22 cellular contexts compared by ENCODE assay signal in the genomic region with DNA sequence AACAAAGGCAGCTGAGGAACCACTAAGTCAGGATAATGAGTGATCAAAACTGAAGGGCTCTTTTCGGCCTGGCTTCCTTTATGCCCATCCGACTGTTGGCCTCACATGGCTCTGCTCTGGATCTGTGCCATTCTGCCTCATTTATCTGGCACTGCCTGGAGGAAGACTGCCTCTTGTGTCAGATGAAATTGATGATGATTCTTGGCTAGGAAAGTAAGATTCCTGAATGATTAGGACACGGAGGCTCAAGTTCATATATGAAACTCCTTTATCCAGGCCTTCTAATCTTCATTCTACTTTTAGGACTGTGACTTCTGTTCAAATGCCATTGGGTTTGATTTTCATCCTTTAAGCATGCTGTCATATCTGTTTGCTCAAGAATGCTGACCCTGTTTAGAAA.
DNase-seq lines count a peak whose midpoint lies in the region; ATAC-seq and TF ChIP-seq lines count a peak whose summit lies in the region.
"Had no signal": no experiment of that assay in that cellular context is flagged by ENCODE, and none has a peak within 500 bp of the region (broad histone marks: within the 10 kb centered on the region; RNA-seq: fewer than 3 reads in every experiment).

No MANE protein-coding gene starts in this region.

- no peaks in the 10 kb centered on the region for H4K20me1 ChIP-seq in SK-N-SH (ENCODE audit: insufficient read depth)

- H3K9me3 ChIP-seq in SK-N-SH (no peaks in the 10 kb centered on the region), ovary (no peaks in the 10 kb centered on the region)
- H3K9me3 ChIP-seq: transverse colon had no signal

- TF ChIP-seq POLR2A in ovary (IDR thresholded peaks at IDR 0.05) = no peak

- H3K9me2 ChIP-seq in SK-N-SH = no peaks in the 10 kb centered on the region

- H3K27me3 ChIP-seq in SK-N-SH (ENCODE audit: insufficient read depth) (no peaks in the 10 kb centered on the region), ovary (no peaks in the 10 kb centered on the region)
- H3K27me3 ChIP-seq: transverse colon had no signal

- TF ChIP-seq EP300 in SK-N-SH (IDR thresholded peaks at IDR 0.05; ENCODE audit: borderline replicate concordance in 1 of 2, low read depth in 1 of 2, low read length in 1 of 2) (peak in 1 of 2 experiments; percentile 33; a peak in 1 of 4 replicates), ovary (IDR thresholded peaks at IDR 0.05) (no peak)

- CTCF ChIA-PET in SK-N-SH (lab: Yijun Ruan, JAX) = interaction anchor here (0.7 kb wide), 1 partner anchor 203 kb away, joined by 3 read pairs; no protein-coding TSS in a partner anchor

- no peak overlapping the region for H2AFZ ChIP-seq in SK-N-SH (ENCODE audit: low read depth)

- H3K9ac ChIP-seq in SK-N-SH = no peak overlapping the region

- DNase-seq in SK-N-SH (peak; percentile 5), NCI-H446 treated with DMSO at 0.1 percent for 48 hours (lab: John Stamatoyannopoulos, UW) (peak; percentile 96), fibroblast of pulmonary artery (ENCODE audit: low read depth) (peak; percentile 4), GM20000 (ENCODE audit: low spot score) (no peak), ovary (no peak)
- DNase-seq: ACHN; activated CD4-positive, alpha-beta T cell treated with anti-CD3 and anti-CD28 coated beads, Interleukin-2, amount 10 ng/mL, durations not matched to agents 24 days and 14 days; activated CD8-positive, alpha-beta memory T cell treated with anti-CD3 and anti-CD28 coated beads, Interleukin-2, amount 50 U/mL, for 48 hours; activated gamma-delta T cell treated with Interleukin-2 at 50 U/mL for 16 hours; CD4-positive, alpha-beta memory T cell; H9; left cardiac atrium; NCI-H1048; NCI-H510A treated with DMSO at 0.1 percent for 48 hours; nephron progenitor cell; stimulated activated CD4-positive, alpha-beta T cell treated with anti-CD3 and anti-CD28 coated beads, Interleukin-15, amount 100 ng/mL, for 24 hours; transverse colon had no signal

- no peak overlapping the region for H3K4me2 ChIP-seq in SK-N-SH

- 22% methylated on average over 3 of the region's 3 CpGs for WGBS in SK-N-SH (ENCODE audit: low lambda C conversion rate)
- WGBS in ovary, 3 donors = 67 to 81% (median 77%) methylated on average over 3 of the region's 3 CpGs

- H3F3A ChIP-seq in SK-N-SH (replicated peaks; ENCODE audit: insufficient read depth) = no peaks in the 10 kb centered on the region

- H3K4me1 ChIP-seq in SK-N-SH (ENCODE audit: control insufficient read depth in 1 of 2, insufficient read depth in 2 of 2, low read depth in 1 of 2, low read length in 1 of 2) = peaks cover 0 to 3% of the 10 kb centered on the region in 2 experiments; a peak in 2 of 4 replicates
- H3K4me1 ChIP-seq in ovary (ENCODE audit: insufficient read depth) = no peaks in the 10 kb centered on the region
- H3K4me1 ChIP-seq: transverse colon had no signal

- TF ChIP-seq CTCF in SK-N-SH (IDR thresholded peaks at IDR 0.05) (no peak), fibroblast of pulmonary artery (IDR thresholded peaks at IDR 0.05; ENCODE audit: low read length, missing control alignments) (no peak), GM20000 (IDR thresholded peaks at IDR 0.05; ENCODE audit: extremely low read depth, missing control alignments) (no peak), ovary (IDR thresholded peaks at IDR 0.05) (no peak)

- no peak; the same call in 2 of the 3 replicates for ATAC-seq in SK-N-SH treated with all-trans-retinoic acid at 6 μM for 48 hours
- no peak for ATAC-seq in HG02759 (IDR thresholded peaks at IDR 0.05; ENCODE audit: unreplicated experiment)
- ATAC-seq in GM18502 (IDR thresholded peaks at IDR 0.05; ENCODE audit: poor library complexity, unreplicated experiment) = no peak
- ATAC-seq: K562; stimulated activated memory B cell treated with anti-CD40 and anti-IgM and Interleukin-4, amounts not matched to agents 10 μg/mL and 1 μg/mL and 100 μg/mL, for 72 hours had no signal

- TF ChIP-seq RAD21 in SK-N-SH (IDR thresholded peaks at IDR 0.05; ENCODE audit: low read length) = no peak

- H3K36me3 ChIP-seq in SK-N-SH (replicated peaks in 1 of 2; ENCODE audit: control insufficient read depth in 1 of 2, insufficient read depth in 2 of 2, low read length in 1 of 2) = no peaks in the 10 kb centered on the region
- no peaks in the 10 kb centered on the region for H3K36me3 ChIP-seq in ovary
- H3K36me3 ChIP-seq: transverse colon had no signal

- H3K4me3 ChIP-seq in SK-N-SH (ENCODE audit: low read depth in 2 of 2, low read length in 1 of 2) (no peak overlapping the region), fibroblast of pulmonary artery (replicated peaks; ENCODE audit: low read depth, low read length) (no peak overlapping the region), ovary (no peak overlapping the region)
- H3K4me3 ChIP-seq: K562, transverse colon had no signal

- no peaks in the 10 kb centered on the region for H3K79me2 ChIP-seq in SK-N-SH (ENCODE audit: insufficient read depth)

- intact Hi-C loops in ovary (cut with DNase I) = no loop called here

- H3K27ac ChIP-seq in SK-N-SH (ENCODE audit: low read depth in 2 of 2, low read length in 1 of 2) (no peak overlapping the region; a peak in 1 of 4 replicates), ovary (no peak overlapping the region)
- H3K27ac ChIP-seq: transverse colon had no signal

- POLR2A ChIA-PET in SK-N-SH (lab: Yijun Ruan, JAX) = no interaction called here

TF ChIP-seq in SK-N-SH, 30 proteins besides CTCF, POLR2A, EP300 and RAD21 (continues in another document):
- TF ChIP-seq MEF2A (IDR thresholded peaks at IDR 0.05; ENCODE audit: borderline replicate concordance, low read depth) = no peak
- TF ChIP-seq SMC3 (IDR thresholded peaks at IDR 0.05; ENCODE audit: low read depth, low read length) = no peak
- no peak for TF ChIP-seq PBX3 (IDR thresholded peaks at IDR 0.05)
- peak; percentile 39 for TF ChIP-seq CHD2 (IDR thresholded peaks at IDR 0.05; ENCODE audit: low read length, partially characterized antibody)
- TF ChIP-seq JUND (IDR thresholded peaks at IDR 0.05) = no peak
- TF ChIP-seq SIN3A (IDR thresholded peaks at IDR 0.05; ENCODE audit: borderline replicate concordance, low read depth, low read length) = no peak
- TF ChIP-seq, protein P1, sequence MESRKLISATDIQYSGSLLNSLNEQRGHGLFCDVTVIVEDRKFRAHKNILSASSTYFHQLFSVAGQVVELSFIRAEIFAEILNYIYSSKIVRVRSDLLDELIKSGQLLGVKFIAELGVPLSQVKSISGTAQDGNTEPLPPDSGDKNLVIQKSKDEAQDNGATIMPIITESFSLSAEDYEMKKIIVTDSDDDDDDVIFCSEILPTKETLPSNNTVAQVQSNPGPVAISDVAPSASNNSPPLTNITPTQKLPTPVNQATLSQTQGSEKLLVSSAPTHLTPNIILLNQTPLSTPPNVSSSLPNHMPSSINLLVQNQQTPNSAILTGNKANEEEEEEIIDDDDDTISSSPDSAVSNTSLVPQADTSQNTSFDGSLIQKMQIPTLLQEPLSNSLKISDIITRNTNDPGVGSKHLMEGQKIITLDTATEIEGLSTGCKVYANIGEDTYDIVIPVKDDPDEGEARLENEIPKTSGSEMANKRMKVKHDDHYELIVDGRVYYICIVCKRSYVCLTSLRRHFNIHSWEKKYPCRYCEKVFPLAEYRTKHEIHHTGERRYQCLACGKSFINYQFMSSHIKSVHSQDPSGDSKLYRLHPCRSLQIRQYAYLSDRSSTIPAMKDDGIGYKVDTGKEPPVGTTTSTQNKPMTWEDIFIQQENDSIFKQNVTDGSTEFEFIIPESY (IDR thresholded peaks at IDR 0.05; ENCODE audit: borderline replicate concordance, low read depth) = no peak

TF ChIP-seq in SK-N-SH treated with all-trans-retinoic acid at 6 μM for 48 hours, 23 proteins besides CTCF, POLR2A, EP300 and RAD21:
- no peak for TF ChIP-seq BACH2 (CRISPR knock-in tag; IDR thresholded peaks at IDR 0.05; ENCODE audit: borderline replicate concordance)
- no peak for TF ChIP-seq TCF4 (CRISPR knock-in tag; IDR thresholded peaks at IDR 0.05; ENCODE audit: borderline replicate concordance)

Comparison
In these comparisons a context has a peak if more than half of its experiments do, and no peak if none do; other contexts are left out.
1. DNase-seq: peak in SK-N-SH (single experiment), NCI-H446 treated with DMSO at 0.1 percent for 48 hours (single experiment) and fibroblast of pulmonary artery (single experiment); none in GM20000 (single experiment) and ovary (0 of 5).